ENCODE assay signal across 1 cellular context in the genomic region with DNA sequence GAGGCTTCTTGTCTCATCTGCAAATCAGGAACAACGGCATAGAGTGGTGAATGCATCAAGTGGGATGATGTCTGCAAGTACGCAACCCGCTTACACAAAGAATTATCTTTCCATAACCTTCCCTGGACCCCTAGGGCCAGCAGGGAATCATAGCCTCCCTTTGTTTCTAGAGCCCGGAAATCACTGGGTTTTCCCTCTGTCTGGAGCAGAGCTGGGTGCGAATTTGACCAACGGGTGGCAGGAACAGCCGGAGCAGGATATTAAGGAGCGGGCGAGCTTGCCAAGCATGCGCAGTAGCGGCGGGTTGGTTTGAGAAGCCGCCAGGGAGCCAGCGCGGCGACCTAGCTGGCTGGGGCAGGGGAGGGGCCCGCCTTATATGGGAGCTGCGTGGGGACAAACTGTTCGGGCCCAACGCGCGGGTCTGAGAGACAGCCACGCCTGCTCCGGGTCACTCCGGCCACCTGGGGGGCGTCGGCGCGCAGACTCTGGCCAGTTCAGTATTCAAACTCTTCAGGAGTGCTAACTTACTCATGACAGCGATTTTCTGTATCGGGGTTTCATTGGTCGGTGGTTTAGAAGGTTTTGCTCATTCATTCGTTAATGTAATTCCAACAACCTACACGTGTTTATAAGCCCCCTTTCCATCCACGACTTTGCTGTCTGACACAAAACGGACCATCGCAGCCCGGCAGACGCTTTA.
TF ChIP-seq lines count a peak whose summit lies in the region.

No MANE protein-coding gene starts in this region.

TF ChIP-seq in IMR-90, 13 proteins besides CTCF, POLR2A, EP300 and RAD21 (continued from another document):
- TF ChIP-seq, protein P1, sequence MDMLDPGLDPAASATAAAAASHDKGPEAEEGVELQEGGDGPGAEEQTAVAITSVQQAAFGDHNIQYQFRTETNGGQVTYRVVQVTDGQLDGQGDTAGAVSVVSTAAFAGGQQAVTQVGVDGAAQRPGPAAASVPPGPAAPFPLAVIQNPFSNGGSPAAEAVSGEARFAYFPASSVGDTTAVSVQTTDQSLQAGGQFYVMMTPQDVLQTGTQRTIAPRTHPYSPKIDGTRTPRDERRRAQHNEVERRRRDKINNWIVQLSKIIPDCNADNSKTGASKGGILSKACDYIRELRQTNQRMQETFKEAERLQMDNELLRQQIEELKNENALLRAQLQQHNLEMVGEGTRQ (IDR thresholded peaks at IDR 0.05; ENCODE audit: low read depth, low read length): no peak
- TF ChIP-seq RFX5 (IDR thresholded peaks at IDR 0.05; ENCODE audit: low read depth, low read length) (no peak), MAFK (IDR thresholded peaks at IDR 0.05; ENCODE audit: low read depth, low read length) (no peak), SMC3 (IDR thresholded peaks at IDR 0.05; ENCODE audit: low read depth, low read length) (no peak), FOS (IDR thresholded peaks at IDR 0.05; ENCODE audit: low read depth, low read length) (no peak)
